ENCODE assay signal across 23 cellular contexts in genomic region chr2:128303911-128304310, GRCh38. TPM values are rescaled to one million over a fixed set of nuclear protein-coding genes. Genes with fewer than 3 reads are reported as not detected.
A peak's percentile ranks its signal among the peaks of the same experiment; 100 is the strongest.
DNase-seq lines count a peak whose midpoint lies in the region; ATAC-seq, FAIRE-seq and TF ChIP-seq lines count a peak whose summit lies in the region.
"Had no signal": no experiment of that assay in that cellular context is flagged by ENCODE, and none has a peak within 500 bp of the region (broad histone marks: within the 10 kb centered on the region; RNA-seq: fewer than 3 reads in every experiment).

No MANE protein-coding gene starts in this region.

- H3K27me3 ChIP-seq in OCI-LY3 (ENCODE audit: low read depth, low read length), result no peaks in the 10 kb centered on the region
- H3K27me3 ChIP-seq in rectal smooth muscle tissue (ENCODE audit: control insufficient read depth, insufficient read depth, low read length), result no peaks in the 10 kb centered on the region
- H3K27me3 ChIP-seq: colonic mucosa, neutrophil, sigmoid colon, upper lobe of left lung had no signal

- H3K79me2 ChIP-seq in OCI-LY3 (ENCODE audit: low read length), result peaks cover 73% of the 10 kb centered on the region

- no peaks in the 10 kb centered on the region for H3K9me3 ChIP-seq in OCI-LY3 (ENCODE audit: insufficient read depth, low read length)
- H3K9me3 ChIP-seq in kidney (ENCODE audit: control insufficient read depth in 1 of 2, low read length in 2 of 2), result no peaks in the 10 kb centered on the region
- H3K9me3 ChIP-seq: Caco-2, colonic mucosa, neutrophil, sigmoid colon, upper lobe of left lung had no signal

- no peak for TF ChIP-seq CTCF in C4-2B (conservative IDR thresholded peaks at IDR 0.05)
- TF ChIP-seq CTCF in OCI-LY3 (IDR thresholded peaks at IDR 0.05; ENCODE audit: low read depth, low read length), result no peak
- TF ChIP-seq CTCF in kidney (IDR thresholded peaks at IDR 0.05; ENCODE audit: borderline replicate concordance, extremely low read depth, insufficient read depth), result no peak

- H3K36me3 ChIP-seq in OCI-LY3 (replicated peaks; ENCODE audit: low read depth, low read length) (no peaks in the 10 kb centered on the region), kidney (ENCODE audit: control insufficient read depth in 1 of 2, insufficient read depth in 2 of 2, low read length in 2 of 2) (peaks cover 0 to 3% of the 10 kb centered on the region in 2 donors), rectal smooth muscle tissue (ENCODE audit: control insufficient read depth, insufficient read depth, low read length) (no peaks in the 10 kb centered on the region)
- H3K36me3 ChIP-seq: colonic mucosa, neutrophil, sigmoid colon, upper lobe of left lung had no signal

- no peak for ATAC-seq in GM19452 (IDR thresholded peaks at IDR 0.05; ENCODE audit: unreplicated experiment)
- ATAC-seq: activated CD4-positive, alpha-beta T cell treated with anti-CD3 and anti-CD28 coated beads for 36 hours; activated CD8-positive, alpha-beta T cell treated with anti-CD3 and anti-CD28 coated beads, Interleukin-2, amount 10 ng/mL, durations not matched to agents 7 days and 5 days; GM23338 had no signal

- H3K9ac ChIP-seq in OCI-LY3 (ENCODE audit: low read length) (no peak overlapping the region), kidney (ENCODE audit: low read length in 2 of 2) (no peak overlapping the region), rectal smooth muscle tissue (ENCODE audit: low read length) (no peak overlapping the region)

- peaks cover 41% of the 10 kb centered on the region for H3K4me1 ChIP-seq in OCI-LY3 (ENCODE audit: low read length)
- H3K4me1 ChIP-seq in kidney (ENCODE audit: control insufficient read depth in 1 of 2, insufficient read depth in 1 of 2, low read depth in 1 of 2, low read length in 2 of 2), result peaks cover 17 to 60% of the 10 kb centered on the region in 2 donors
- peaks cover 38% of the 10 kb centered on the region for H3K4me1 ChIP-seq in rectal smooth muscle tissue (ENCODE audit: control insufficient read depth, insufficient read depth, low read length)

- intact Hi-C loops in kidney (cut with DNase I), result no loop called here

- no peak for FAIRE-seq in kidney (lab: Jason Lieb, UNC)

- peaks cover 100% of the 10 kb centered on the region for H4K20me1 ChIP-seq in OCI-LY3 (ENCODE audit: insufficient read depth, low read length)

- no peak overlapping the region for H2AFZ ChIP-seq in OCI-LY3 (ENCODE audit: low read depth, low read length)
- H2AFZ ChIP-seq: GM23338 had no signal

- H3K4me3 ChIP-seq in OCI-LY3 (ENCODE audit: low read length) (no peak overlapping the region), kidney (ENCODE audit: low read length in 2 of 2) (no peak overlapping the region), rectal smooth muscle tissue (ENCODE audit: low read length) (no peak overlapping the region)
- H3K4me3 ChIP-seq: colonic mucosa, GM23338, sigmoid colon, upper lobe of left lung had no signal

- peak overlapping the region; percentile 91 for H3K27ac ChIP-seq in C4-2B
- H3K27ac ChIP-seq in OCI-LY3 (ENCODE audit: low read length), result no peak overlapping the region
- no peak overlapping the region for H3K27ac ChIP-seq in kidney (ENCODE audit: low read depth in 2 of 2, low read length in 2 of 2)
- peak overlapping the region; percentile 92 for H3K27ac ChIP-seq in rectal smooth muscle tissue (ENCODE audit: low read depth, low read length)
- H3K27ac ChIP-seq: colonic mucosa, neutrophil had no signal

- DNase-seq in kidney (peak; percentile 48), cerebellar cortex (ENCODE audit: low spot score) (no peak), NCI-H187 treated with DMSO at 0.1 percent for 48 hours (lab: John Stamatoyannopoulos, UW) (no peak)
- DNase-seq: activated CD4-positive, alpha-beta T cell treated with anti-CD3 and anti-CD28 coated beads for 36 hours; activated CD8-positive, alpha-beta T cell treated with anti-CD3 and anti-CD28 coated beads, Interleukin-2, amount 10 ng/mL, durations not matched to agents 7 days and 5 days; anterior cingulate cortex; Caco-2; colonic mucosa; effector CD4-positive, alpha-beta T cell; immature natural killer cell; mesendoderm; NCI-H1092; NCI-H1694; stimulated activated CD4-positive, alpha-beta T cell treated with anti-CD3 and anti-CD28 coated beads, Interleukin-12 subunit alpha, Interleukin-12 subunit beta, amount 100 ng/mL, for 4 hours; stimulated activated CD4-positive, alpha-beta T cell treated with anti-CD3 and anti-CD28 coated beads, Interleukin-2, amount 100 ng/mL, for 48 hours; upper lobe of left lung had no signal

- H3K4me2 ChIP-seq in OCI-LY3 (ENCODE audit: low read length), result peak overlapping the region; percentile 25; the same call in 1 of the 2 replicates

RNA-seq across cellular contexts. Expression of gene HS6ST1, which starts 14.8 kb away (rescaled TPM):
- total RNA-seq in kidney, result 73.9 TPM
- polyA plus RNA-seq in kidney (ENCODE audit: insufficient read depth, low read depth, low replicate concordance), result 49.6 TPM

Comparison
In these comparisons a context has a peak if more than half of its experiments do, and no peak if none do; other contexts are left out.
1. H3K27ac ChIP-seq: peak in C4-2B (single experiment) and rectal smooth muscle tissue (single experiment); none in OCI-LY3 (single experiment) and kidney (0 of 2).